ENCODE assay signal across 28 cellular contexts in the genomic region with DNA sequence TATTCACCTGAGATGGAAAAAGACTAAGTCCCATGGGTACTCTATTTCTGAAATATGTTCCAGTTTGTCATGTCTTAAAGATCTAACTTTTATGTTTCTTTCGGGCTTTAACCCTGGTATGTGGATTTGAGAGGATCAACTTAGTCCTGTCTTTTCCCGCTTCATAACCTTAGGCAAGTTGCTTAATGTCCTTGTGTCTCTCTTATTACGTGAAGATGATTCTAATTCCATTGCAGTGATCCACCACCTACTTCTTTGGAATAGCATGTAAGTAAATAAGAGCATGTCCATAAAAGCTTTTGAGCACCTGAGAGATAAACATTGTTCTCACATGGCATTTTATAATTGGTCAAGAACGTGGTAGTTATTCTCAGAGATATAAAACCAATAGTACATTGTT. TPM values are rescaled to one million over a fixed set of nuclear protein-coding genes. Genes with fewer than 3 reads are reported as not detected.
"Had no signal": no experiment of that assay in that cellular context is flagged by ENCODE, and none has a peak within 500 bp of the region (broad histone marks: within the 10 kb centered on the region; RNA-seq: fewer than 3 reads in every experiment).

No MANE protein-coding gene starts in this region.

- H2AFZ ChIP-seq: neural progenitor cell, parathyroid adenoma had no signal

- DNase-seq: naive thymus-derived CD8-positive, alpha-beta T cell; nephron progenitor cell; occipital lobe; ovary; posterior cingulate gyrus; psoas muscle; right cardiac atrium; right lobe of liver; sigmoid colon; small intestine; stimulated activated CD4-positive, alpha-beta T cell treated with anti-CD3 and anti-CD28 coated beads, Interleukin-15, amount 100 ng/mL, for 24 hours; stimulated activated CD4-positive, alpha-beta T cell treated with anti-CD3 and anti-CD28 coated beads, Interleukin-2, amount 100 ng/mL, for 24 hours; stimulated activated CD4-positive, alpha-beta T cell treated with anti-CD3 and anti-CD28 coated beads, Interleukin-2, amount 100 ng/mL, for 48 hours; stimulated activated CD4-positive, alpha-beta T cell treated with anti-CD3 and anti-CD28 coated beads, Interleukin-4, amount 100 ng/mL, for 24 hours; stimulated activated naive B cell treated with anti-CD40 and anti-IgM and Interleukin-4, amounts not matched to agents 10 μg/mL and 1 μg/mL and 100 μg/mL, for 72 hours; stimulated activated naive CD4-positive, alpha-beta T cell treated with Interleukin-2 at 50 U/mL for 16 hours; stomach; thyroid gland; upper lobe of right lung; uterus had no signal

- FAIRE-seq: small intestine had no signal

- H3K27ac Mint-ChIP-seq: naive thymus-derived CD8-positive, alpha-beta T cell; natural killer cell treated with Interleukin-12 subunit alpha and Interleukin-12 subunit beta and Interleukin-15 and Interleukin-18, amount 100 ng/mL, for 72 hours; nephron progenitor cell; neural progenitor cell; progenitor cell of endocrine pancreas; stimulated activated effector memory CD8-positive, alpha-beta T cell treated with anti-CD3 and anti-CD28 coated beads, Interleukin-12 subunit alpha, Interleukin-12 subunit beta, amount 100 ng/mL, for 72 hours; stimulated activated naive B cell treated with anti-CD40 and anti-IgM and Interleukin-4, amounts not matched to agents 10 μg/mL and 1 μg/mL and 100 μg/mL, for 72 hours; stimulated activated naive CD8-positive, alpha-beta T cell treated with anti-CD3 and anti-CD28 coated beads, Interleukin-15, Interleukin-2, amounts not matched to agents 100 ng/mL and 50 ng/mL, for 24 hours had no signal

- H3K4me3 ChIP-seq: neural progenitor cell, ovary, psoas muscle, right lobe of liver, sigmoid colon, stomach, thoracic aorta, thyroid gland, tibial nerve, upper lobe of right lung, uterus had no signal

- H3K4me1 Mint-ChIP-seq: naive thymus-derived CD8-positive, alpha-beta T cell; stimulated activated effector memory CD8-positive, alpha-beta T cell treated with anti-CD3 and anti-CD28 coated beads, Interleukin-12 subunit alpha, Interleukin-12 subunit beta, amount 100 ng/mL, for 72 hours had no signal

- H3K79me2 ChIP-seq: parathyroid adenoma had no signal

- H3K4me3 Mint-ChIP-seq: naive thymus-derived CD8-positive, alpha-beta T cell; natural killer cell treated with Interleukin-12 subunit alpha and Interleukin-12 subunit beta and Interleukin-15 and Interleukin-18, amount 100 ng/mL, for 72 hours; nephron progenitor cell; neural progenitor cell; stimulated activated effector memory CD8-positive, alpha-beta T cell treated with anti-CD3 and anti-CD28 coated beads, Interleukin-12 subunit alpha, Interleukin-12 subunit beta, amount 100 ng/mL, for 72 hours; stimulated activated naive B cell treated with anti-CD40 and anti-IgM and Interleukin-4, amounts not matched to agents 10 μg/mL and 1 μg/mL and 100 μg/mL, for 72 hours; stimulated activated naive CD8-positive, alpha-beta T cell treated with anti-CD3 and anti-CD28 coated beads, Interleukin-15, Interleukin-2, amounts not matched to agents 100 ng/mL and 50 ng/mL, for 24 hours had no signal

- H3K4me2 ChIP-seq: neural progenitor cell had no signal

- H3K4me1 ChIP-seq: neural progenitor cell, parathyroid adenoma, psoas muscle, uterus had no signal

- H3K27me3 ChIP-seq: ovary, right lobe of liver, sigmoid colon, stomach, thyroid gland, tibial nerve, upper lobe of right lung, uterus had no signal

- H3K36me3 ChIP-seq: neural progenitor cell, ovary, right lobe of liver, sigmoid colon, stomach, thoracic aorta, thyroid gland, tibial nerve, upper lobe of right lung, uterus had no signal

- H3K9ac ChIP-seq: neural progenitor cell, parathyroid adenoma had no signal

- H3K27me3 Mint-ChIP-seq: natural killer cell treated with Interleukin-12 subunit alpha and Interleukin-12 subunit beta and Interleukin-15 and Interleukin-18, amount 100 ng/mL, for 72 hours; progenitor cell of endocrine pancreas; stimulated activated naive B cell treated with anti-CD40 and anti-IgM and Interleukin-4, amounts not matched to agents 10 μg/mL and 1 μg/mL and 100 μg/mL, for 72 hours; stimulated activated naive CD8-positive, alpha-beta T cell treated with anti-CD3 and anti-CD28 coated beads, Interleukin-15, Interleukin-2, amounts not matched to agents 100 ng/mL and 50 ng/mL, for 24 hours had no signal

- H3K9me3 Mint-ChIP-seq: naive thymus-derived CD8-positive, alpha-beta T cell; nephron progenitor cell; neural progenitor cell; stimulated activated naive CD8-positive, alpha-beta T cell treated with anti-CD3 and anti-CD28 coated beads, Interleukin-15, Interleukin-2, amounts not matched to agents 100 ng/mL and 50 ng/mL, for 24 hours had no signal

- H3K36me3 Mint-ChIP-seq: natural killer cell treated with Interleukin-12 subunit alpha and Interleukin-12 subunit beta and Interleukin-15 and Interleukin-18, amount 100 ng/mL, for 72 hours; neural progenitor cell; stimulated activated effector memory CD8-positive, alpha-beta T cell treated with anti-CD3 and anti-CD28 coated beads, Interleukin-12 subunit alpha, Interleukin-12 subunit beta, amount 100 ng/mL, for 72 hours; stimulated activated naive B cell treated with anti-CD40 and anti-IgM and Interleukin-4, amounts not matched to agents 10 μg/mL and 1 μg/mL and 100 μg/mL, for 72 hours had no signal

- H3K9me3 ChIP-seq: ovary, psoas muscle, right lobe of liver, sigmoid colon, stomach, thoracic aorta, thyroid gland, tibial nerve, upper lobe of right lung, uterus had no signal

- ATAC-seq: naive thymus-derived CD8-positive, alpha-beta T cell; natural killer cell treated with Interleukin-12 subunit alpha and Interleukin-12 subunit beta and Interleukin-15 and Interleukin-18, amount 100 ng/mL, for 72 hours; psoas muscle; right cardiac atrium; right lobe of liver; stimulated activated effector memory CD8-positive, alpha-beta T cell treated with anti-CD3 and anti-CD28 coated beads, Interleukin-12 subunit alpha, Interleukin-12 subunit beta, amount 100 ng/mL, for 72 hours; stimulated activated naive B cell treated with anti-CD40 and anti-IgM and Interleukin-4, amounts not matched to agents 10 μg/mL and 1 μg/mL and 100 μg/mL, for 72 hours; upper lobe of right lung had no signal

- H3K27ac ChIP-seq: neural progenitor cell, ovary, parathyroid adenoma, psoas muscle, right lobe of liver, sigmoid colon, stomach, thoracic aorta, thyroid gland, tibial nerve, upper lobe of right lung, uterus had no signal

RNA-seq across cellular contexts. Expression of a gene that starts 23.0 kb away (rescaled TPM):
- total RNA-seq: natural killer cell treated with Interleukin-12 subunit alpha and Interleukin-12 subunit beta and Interleukin-15 and Interleukin-18, amount 100 ng/mL, for 72 hours had no signal
